ENCODE assay signal across 8 cellular contexts in genomic region chr14:21098134-21098891, GRCh38. TPM values are rescaled to one million over a fixed set of nuclear protein-coding genes. Genes with fewer than 3 reads are reported as not detected.
DNase-seq lines count a peak whose midpoint lies in the region; ATAC-seq and TF ChIP-seq lines count a peak whose summit lies in the region.

TSS of gene ZNF219 (minus strand) at chr14:21098655. CDS start at chr14:21093591, 5,064 bp downstream.

- no peaks in the 10 kb centered on the region for H3K36me3 Mint-ChIP-seq in CD8-positive, alpha-beta memory T cell

- H3K79me2 ChIP-seq in SU-DHL-6 (ENCODE audit: insufficient read depth, low read length) = no peaks in the 10 kb centered on the region

- no peak for ATAC-seq in HG03139 (IDR thresholded peaks at IDR 0.05; ENCODE audit: unreplicated experiment)

- H3K4me1 ChIP-seq in CD8-positive, alpha-beta memory T cell (ENCODE audit: insufficient read depth, low read length) = peaks cover 12% of the 10 kb centered on the region

- H3K36me3 ChIP-seq in CD8-positive, alpha-beta memory T cell (ENCODE audit: insufficient read depth, low read length) = no peaks in the 10 kb centered on the region
- H3K36me3 ChIP-seq in SU-DHL-6 (ENCODE audit: low read length) = no peaks in the 10 kb centered on the region

- no peaks in the 10 kb centered on the region for H4K20me1 ChIP-seq in SU-DHL-6 (ENCODE audit: low read depth, low read length)

- CTCF ChIA-PET in CD8-positive, alpha-beta memory T cell (lab: Charles Lee) = interaction anchor here (1.5 to 7.8 kb wide), 3 partner anchors 30 to 127 kb away, joined by 3 to 152 read pairs (median 25); no protein-coding TSS in a partner anchor

- H3K9me3 ChIP-seq in CD8-positive, alpha-beta memory T cell (ENCODE audit: low read length) = no peaks in the 10 kb centered on the region
- no peaks in the 10 kb centered on the region for H3K9me3 ChIP-seq in SU-DHL-6 (ENCODE audit: insufficient read depth, low read length)

- peaks cover 0 to 2% (median 0%) of the 10 kb centered on the region in 5 donors for H3K9me3 Mint-ChIP-seq in CD8-positive, alpha-beta memory T cell

- peak within 1 kb of the TSS; percentile 58 for H3K4me3 ChIP-seq in CD8-positive, alpha-beta memory T cell (ENCODE audit: low read length)
- H3K4me3 ChIP-seq in SU-DHL-6 (ENCODE audit: insufficient read depth, low read length, poor library complexity, severe bottlenecking) (peak within 1 kb of the TSS; percentile 52), choroid plexus epithelial cell (ENCODE audit: low read depth, low read length) (peak within 1 kb of the TSS; percentile 60), skin epidermis (peak within 1 kb of the TSS; percentile 43 to 74 (median 57))

- POLR2A ChIA-PET in CD8-positive, alpha-beta memory T cell (lab: Charles Lee) = interaction anchor here (0.5 to 0.6 kb wide), 3 partner anchors 11 to 172 kb away, joined by 3 to 8 read pairs (median 3); no protein-coding TSS in a partner anchor

- peaks cover 17 to 19% (median 19%) of the 10 kb centered on the region in 3 donors for H3K4me1 Mint-ChIP-seq in CD8-positive, alpha-beta memory T cell

- no peaks in the 10 kb centered on the region for H3K9me2 ChIP-seq in SU-DHL-6 (replicated peaks; ENCODE audit: insufficient read depth, low read length)

- H3K27ac Mint-ChIP-seq in CD8-positive, alpha-beta memory T cell = peak within 1 kb of the TSS; percentile 86 to 95 (median 92)

- TF ChIP-seq CTCF in SU-DHL-6 (IDR thresholded peaks at IDR 0.05; ENCODE audit: insufficient read depth, low read length, poor library complexity, severe bottlenecking) (no peak), choroid plexus epithelial cell (conservative IDR thresholded peaks at IDR 0.05; ENCODE audit: low read depth, low read length) (no peak)

- H3F3A ChIP-seq in SU-DHL-6 (ENCODE audit: insufficient read depth) = peaks cover 4% of the 10 kb centered on the region; the same call in 1 of the 2 replicates

- peak within 1 kb of the TSS; percentile 49 for H3K9ac ChIP-seq in SU-DHL-6 (ENCODE audit: low read length)

- H3K4me3 Mint-ChIP-seq in CD8-positive, alpha-beta memory T cell = peak within 1 kb of the TSS; percentile 79 to 93 (median 86)

- peak within 1 kb of the TSS; percentile 59 for H3K4me2 ChIP-seq in SU-DHL-6 (ENCODE audit: low read depth, low read length, poor library complexity, severe bottlenecking)

- H3K27ac ChIP-seq in CD8-positive, alpha-beta memory T cell (ENCODE audit: low read depth, low read length) = no peak within 1 kb of the TSS
- no peak within 1 kb of the TSS for H3K27ac ChIP-seq in SU-DHL-6 (ENCODE audit: low read depth, low read length)
- H3K27ac ChIP-seq in skin epidermis = peak within 1 kb of the TSS; percentile 43 to 92 (median 90)

- no peaks in the 10 kb centered on the region for H3K27me3 ChIP-seq in CD8-positive, alpha-beta memory T cell (ENCODE audit: insufficient read depth, low read length, poor library complexity, severe bottlenecking)
- H3K27me3 ChIP-seq in SU-DHL-6 (ENCODE audit: low read length) = no peaks in the 10 kb centered on the region

- H3K27me3 Mint-ChIP-seq in CD8-positive, alpha-beta memory T cell = peaks cover 12 to 14% of the 10 kb centered on the region in 2 donors

- peak within 1 kb of the TSS; percentile 31 for H2AFZ ChIP-seq in SU-DHL-6 (ENCODE audit: low read depth, low read length, severe bottlenecking)

- DNase-seq in CD8-positive, alpha-beta memory T cell = peak; percentile 27 to 65 (median 45)
- DNase-seq in HT1080 (ENCODE audit: low read depth) (peak; percentile 53), choroid plexus epithelial cell (ENCODE audit: low read depth) (no peak), iris pigment epithelial cell (ENCODE audit: low read depth) (peak; percentile 43), RPMI8226 (no peak)

RNA-seq across cellular contexts. Expression of gene ZNF219, which starts in this region (rescaled TPM):
- 1 to 10 TPM; 7.0 to 8.2 TPM for total RNA-seq in CD8-positive, alpha-beta memory T cell
- 1.3 TPM for polyA plus RNA-seq in CD8-positive, alpha-beta memory T cell
- 15.0 and 18.7 TPM in 2 replicates for total RNA-seq in HT1080 (2014; rRNA removed; shearing (Covaris generic))
- polyA plus RNA-seq in HT1080 (2015; cell fraction: cytosol; rRNA removed) = 13.9 and 14.8 TPM in 2 replicates
- polyA plus RNA-seq in HT1080 (2015; cell fraction: nucleus; rRNA removed) = 19.2 and 21.0 TPM in 2 replicates

Comparison
In these comparisons a context has a peak if more than half of its experiments do, and no peak if none do; other contexts are left out.
1. DNase-seq: peak in CD8-positive, alpha-beta memory T cell (5 of 5), HT1080 (single experiment) and iris pigment epithelial cell (single experiment); none in choroid plexus epithelial cell (single experiment) and RPMI8226 (single experiment).
2. H3K27ac ChIP-seq: peak in skin epidermis (21 of 21); none in CD8-positive, alpha-beta memory T cell (single experiment) and SU-DHL-6 (single experiment).
3. Peak in every context shown above with its lines, with median percentiles within 50 percentile points of each other: H3K4me3 ChIP-seq.